ENCODE assay signal across 2 cellular contexts in genomic region chr6:151382631-151383030, GRCh38.
A peak's percentile ranks its signal among the peaks of the same experiment; 100 is the strongest.
TF ChIP-seq lines count a peak whose summit lies in the region.

No MANE protein-coding gene starts in this region.

TF ChIP-seq in HepG2, 621 proteins besides CTCF, POLR2A, EP300 and RAD21:
- 0 out of 2 replicates have a peak, but pooled peaks have one; percentile 31 for TF ChIP-seq ZNF350 (CRISPR knock-in tag; IDR thresholded peaks at IDR 0.05; ENCODE audit: borderline replicate concordance, low read depth)
- TF ChIP-seq ZBTB33 (CRISPR knock-in tag; IDR thresholded peaks at IDR 0.05): 0 out of 2 replicates have a peak, but pooled peaks have one; percentile 28

TF ChIP-seq in liver, 16 proteins besides CTCF, POLR2A, EP300 and RAD21:
- TF ChIP-seq RXRA (IDR thresholded peaks at IDR 0.05): peak; percentile 11 to 52
- peak; percentile 45 to 71 for TF ChIP-seq HNF4A (conservative IDR thresholded peaks at IDR 0.05)
- TF ChIP-seq SP1 (IDR thresholded peaks at IDR 0.05): peak; percentile 39
